In the genomic region with DNA sequence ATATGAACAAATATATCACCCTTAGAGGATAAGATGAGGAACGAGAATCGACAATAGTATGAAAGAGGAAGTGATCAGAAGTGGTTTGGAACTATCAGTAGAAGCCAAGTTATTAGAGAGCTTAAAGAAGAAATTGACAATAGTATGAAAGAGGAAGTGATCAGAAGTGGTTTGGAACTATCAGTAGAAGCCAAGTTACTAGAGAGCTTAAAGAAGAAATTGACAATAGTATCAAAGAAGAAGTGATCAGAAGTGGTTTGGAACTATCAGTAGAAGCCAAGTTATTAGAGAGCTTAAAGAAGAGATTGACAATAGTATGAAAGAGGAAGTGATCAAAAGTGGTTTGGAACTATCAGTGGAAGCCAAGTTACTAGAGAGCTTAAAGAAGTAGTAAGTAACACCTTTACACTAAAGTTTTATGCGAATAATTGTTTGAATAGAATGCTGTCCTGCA, we compare ENCODE assay signal across 1 cellular context.
TF ChIP-seq lines count a peak whose summit lies in the region.

No MANE protein-coding gene starts in this region.

TF ChIP-seq in WTC11, 78 proteins besides CTCF, POLR2A, EP300 and RAD21 (continued from another document):
- TF ChIP-seq HMGXB4 (CRISPR knock-in tag; IDR thresholded peaks at IDR 0.05) = no peak
- TF ChIP-seq GTF2I (CRISPR knock-in tag; conservative IDR thresholded peaks at IDR 0.05) = no peak
- no peak for TF ChIP-seq IRF2 (CRISPR knock-in tag; IDR thresholded peaks at IDR 0.05; ENCODE audit: borderline replicate concordance, low read depth)
- no peak for TF ChIP-seq E2F5 (CRISPR knock-in tag; IDR thresholded peaks at IDR 0.05)
